ENCODE assay signal across 29 cellular contexts in genomic region chr6:157330831-157331230, GRCh38.
"Had no signal": no experiment of that assay in that cellular context is flagged by ENCODE, and none has a peak within 500 bp of the region (broad histone marks: within the 10 kb centered on the region; RNA-seq: fewer than 3 reads in every experiment).

No MANE protein-coding gene starts in this region.

- H3K27me3 ChIP-seq: brain microvascular endothelial cell had no signal

- H3K9me3 ChIP-seq: esophagus squamous epithelium, gastroesophageal sphincter had no signal

- DNase-seq: activated B cell treated with CpG ODN at 0.5 μM for 24 hours; activated CD4-positive, alpha-beta T cell treated with anti-CD3 and anti-CD28 coated beads for 48 hours; activated CD4-positive, alpha-beta T cell treated with anti-CD3 and anti-CD28 coated beads, Interleukin-2, amount 50 U/mL, for 1 hour; activated CD4-positive, alpha-beta T cell treated with anti-CD3 and anti-CD28 coated beads, Interleukin-2, amount 50 U/mL, for 48 hours; activated CD8-positive, alpha-beta memory T cell treated with anti-CD3 and anti-CD28 coated beads for 24 hours; activated CD8-positive, alpha-beta T cell treated with anti-CD3 and anti-CD28 coated beads for 36 hours; activated effector memory CD4-positive, alpha-beta T cell treated with Interleukin-2 at 50 U/mL for 16 hours; activated gamma-delta T cell treated with Interleukin-2 at 50 U/mL for 16 hours; activated naive CD4-positive, alpha-beta T cell treated with anti-CD3 and anti-CD28 coated beads, Interleukin-2, amount 50 U/mL, for 16 hours; activated naive CD4-positive, alpha-beta T cell treated with Interleukin-2 at 50 U/mL for 16 hours; activated T-cell treated with anti-CD3 and anti-CD28 coated beads, Interleukin-2, amount 50 U/mL, for 4 hours; amniotic stem cell; anterior cingulate cortex; brain microvascular endothelial cell; caudate nucleus; cortex of kidney; dermis blood vessel endothelial cell; effector CD4-positive, alpha-beta T cell; effector memory CD8-positive, alpha-beta T cell; erythroblast; esophagus squamous epithelium; foreskin melanocyte; T-helper 1 cell; T-helper 17 cell; T1000; WERI-Rb-1 had no signal

- H3K4me3 ChIP-seq: esophagus squamous epithelium, gastroesophageal sphincter had no signal

- H3K27ac ChIP-seq: brain microvascular endothelial cell, esophagus squamous epithelium, gastroesophageal sphincter, WERI-Rb-1 had no signal

- H3K36me3 ChIP-seq: brain microvascular endothelial cell, esophagus squamous epithelium, gastroesophageal sphincter, WERI-Rb-1 had no signal

- H3K4me1 ChIP-seq: esophagus squamous epithelium, gastroesophageal sphincter had no signal

- ATAC-seq: activated CD4-positive, CD25-positive, alpha-beta regulatory T cell treated with anti-CD3 and anti-CD28 coated beads, Interleukin-2, amount 50 U/mL, for 24 hours; activated CD8-positive, alpha-beta T cell treated with anti-CD3 and anti-CD28 coated beads for 36 hours; activated T-cell treated with anti-CD3 and anti-CD28 coated beads, Interleukin-2, amount 50 U/mL, for 4 hours; activated T-helper 17 cell treated with anti-CD3 and anti-CD28 coated beads, Interleukin-2, amount 50 U/mL, for 72 hours; effector memory CD8-positive, alpha-beta T cell; gastroesophageal sphincter; T-helper 17 cell had no signal
